8 cellular contexts compared by ENCODE assay signal in genomic region chr22:41217553-41218157, GRCh38. TPM values are rescaled to one million over a fixed set of nuclear protein-coding genes. Genes with fewer than 3 reads are reported as not detected.
DNase-seq lines count a peak whose midpoint lies in the region; ATAC-seq and TF ChIP-seq lines count a peak whose summit lies in the region.

No MANE protein-coding gene starts in this region.

- H3K27me3 ChIP-seq in right atrium auricular region (no peaks in the 10 kb centered on the region), gastrocnemius medialis (no peaks in the 10 kb centered on the region)

- TF ChIP-seq CTCF in right atrium auricular region (IDR thresholded peaks at IDR 0.05) (no peak), gastrocnemius medialis (IDR thresholded peaks at IDR 0.05 in 4 of 5, conservative IDR thresholded peaks at IDR 0.05 in 1 of 5) (no peak)

- DNase-seq in AG08396 (ENCODE audit: low spot score): peak; percentile 80
- peak; percentile 87 for DNase-seq in NOMO-1 treated with dmso at 0.1 percent for 144 hours (lab: John Stamatoyannopoulos, UW; ENCODE audit: unreplicated experiment)
- DNase-seq in amniotic epithelial cell (ENCODE audit: low read depth): peak; percentile 83
- DNase-seq in right atrium auricular region (ENCODE audit: low spot score): peak; percentile 84
- DNase-seq in gastrocnemius medialis: peak; percentile 33 to 52
- DNase-seq in retina: no peak

- intact Hi-C loops in gastrocnemius medialis (cut with DNase I; ENCODE audit: low total_unique reads): no loop called here

- H3K27ac ChIP-seq in right atrium auricular region (peak overlapping the region; percentile 59 to 73), gastrocnemius medialis (peak overlapping the region; percentile 55 to 69 (median 66))

- no peaks in the 10 kb centered on the region for H3K9me3 ChIP-seq in right atrium auricular region
- H3K9me3 ChIP-seq in gastrocnemius medialis: no peaks in the 10 kb centered on the region

- ATAC-seq in GM21723 (IDR thresholded peaks at IDR 0.05; ENCODE audit: unreplicated experiment) (peak; percentile 76), gastrocnemius medialis (peak; percentile 83 to 84), GM18519 (IDR thresholded peaks at IDR 0.05; ENCODE audit: low FRiP score, unreplicated experiment) (no peak)

- in situ Hi-C loops in gastrocnemius medialis (cut with MboI; ENCODE audit: low sequenced_read_pairs in 4 of 4): no loop called here

- TF ChIP-seq POLR2A in gastrocnemius medialis (IDR thresholded peaks at IDR 0.05): peak in 1 of 2 donors; percentile 31

- peaks cover 57% of the 10 kb centered on the region for H3K36me3 ChIP-seq in right atrium auricular region
- H3K36me3 ChIP-seq in gastrocnemius medialis: peaks cover 0 to 62% of the 10 kb centered on the region in 2 donors

- peak overlapping the region in 1 of 2 donors; percentile 10 for H3K4me3 ChIP-seq in right atrium auricular region
- peak overlapping the region in 2 of 4 donors; percentile 7 to 19 for H3K4me3 ChIP-seq in gastrocnemius medialis

- H3K4me1 ChIP-seq in right atrium auricular region (peaks cover 0 to 28% of the 10 kb centered on the region in 2 donors), gastrocnemius medialis (no peaks in the 10 kb centered on the region)

RNA-seq across cellular contexts. Expression of gene L3MBTL2, which starts 12.5 kb away (rescaled TPM):
- total RNA-seq in right atrium auricular region (10 to 100 TPM in 1 of 2 donors, 1 to 10 TPM in 1; 9.0 to 14.6 TPM), gastrocnemius medialis (10 to 100 TPM in 3 of 4 donors, 1 to 10 TPM in 1; 4.8 to 14.4 (median 12.4) TPM)

RNA-seq across cellular contexts. Expression of gene CHADL, which starts 23.1 kb away (rescaled TPM):
- total RNA-seq in right atrium auricular region (10 to 100 TPM in 1 of 2 donors, 1 to 10 TPM in 1; 8.3 to 16.1 TPM), gastrocnemius medialis (1 to 10 TPM in 1 of 4 donors, under 1 TPM in 1, not detected in 2; 0.73 to 1.3 TPM)

Comparison
In these comparisons a context has a peak if more than half of its experiments do, and no peak if none do; other contexts are left out.
1. RNA of gene CHADL, which starts 23.1 kb away (total RNA-seq): 8.3 to 16.1 TPM in right atrium auricular region; 0.73 to 1.3 TPM in gastrocnemius medialis; every median in the first group is over 4 times any median in the second.